In genomic region chr15:66067687-66068086, GRCh38 we compare ENCODE assay signal across 1 cellular context.
A peak's percentile ranks its signal among the peaks of the same experiment; 100 is the strongest.
TF ChIP-seq lines count a peak whose summit lies in the region.

No MANE protein-coding gene starts in this region.

TF ChIP-seq in GM23338, 12 proteins besides CTCF, POLR2A, EP300 and RAD21 (continued from another document):
- TF ChIP-seq REST (IDR thresholded peaks at IDR 0.05; ENCODE audit: unreplicated experiment) (no peak), POLR2AphosphoS5 (IDR thresholded peaks at IDR 0.05; ENCODE audit: low read depth) (no peak), ZNF462 (CRISPR knock-in tag; IDR thresholded peaks at IDR 0.05) (peak; percentile 12; the same call in 1 of the 2 replicates), ETS1 (IDR thresholded peaks at IDR 0.05) (no peak), EZH2 (IDR thresholded peaks at IDR 0.05; ENCODE audit: low read depth, unreplicated experiment) (no peak), JUNB (IDR thresholded peaks at IDR 0.05; ENCODE audit: unreplicated experiment) (no peak), ZNF331 (CRISPR knock-in tag; IDR thresholded peaks at IDR 0.05; ENCODE audit: low read depth) (no peak)
